22 cellular contexts compared by ENCODE assay signal in genomic region chr20:25020901-25021301, GRCh38. TPM values are rescaled to one million over a fixed set of nuclear protein-coding genes. Genes with fewer than 3 reads are reported as not detected.
DNase-seq lines count a peak whose midpoint lies in the region; ATAC-seq and TF ChIP-seq lines count a peak whose summit lies in the region.
"Had no signal": no experiment of that assay in that cellular context is flagged by ENCODE, and none has a peak within 500 bp of the region (broad histone marks: within the 10 kb centered on the region; RNA-seq: fewer than 3 reads in every experiment).

No MANE protein-coding gene starts in this region.

- peak; percentile 65 to 85 (median 76) for DNase-seq in body of pancreas
- peak; percentile 12 for DNase-seq in left cardiac atrium
- peak; percentile 48 for DNase-seq in sigmoid colon
- no peak for DNase-seq in activated CD4-positive, alpha-beta T cell treated with anti-CD3 and anti-CD28 coated beads, Interleukin-2, amount 50 U/mL, for 4 hours
- no peak for DNase-seq in stimulated activated CD8-positive, alpha-beta memory T cell treated with anti-CD3 and anti-CD28 coated beads, Interleukin-4, amount 100 ng/mL, for 48 hours
- DNase-seq: activated CD8-positive, alpha-beta T cell treated with anti-CD3 and anti-CD28 coated beads, Interleukin-2, amount 10 ng/mL, durations not matched to agents 7 days and 5 days; AML-193; CD8-positive, alpha-beta memory T cell; effector CD8-positive, alpha-beta T cell; glutamatergic neuron; Kasumi-1; kidney glomerular epithelial cell; NCI-H1694 treated with DMSO at 0.1 percent for 48 hours; NCI-H526 treated with DMSO at 0.1 percent for 48 hours; stimulated activated naive CD8-positive, alpha-beta T cell treated with anti-CD3 and anti-CD28 coated beads, Interleukin-15, amount 100 ng/mL, for 72 hours; T-cell had no signal

- H3K36me3 ChIP-seq in body of pancreas (replicated peaks in 1 of 2; ENCODE audit: insufficient read depth in 1 of 2, low read depth in 2 of 2) (no peaks in the 10 kb centered on the region), sigmoid colon (peaks cover 4 to 48% (median 16%) of the 10 kb centered on the region in 4 donors)
- H3K36me3 ChIP-seq: neural progenitor cell had no signal

- H3K4me1 ChIP-seq in body of pancreas: peaks cover 95% of the 10 kb centered on the region
- H3K4me1 ChIP-seq in sigmoid colon: no peaks in the 10 kb centered on the region
- H3K4me1 ChIP-seq: A549, neural progenitor cell had no signal

- no peak for TF ChIP-seq EP300 in sigmoid colon (IDR thresholded peaks at IDR 0.05)

- H3K9me3 ChIP-seq in body of pancreas: no peaks in the 10 kb centered on the region
- H3K9me3 ChIP-seq in sigmoid colon: no peaks in the 10 kb centered on the region
- H3K9me3 ChIP-seq: A549 had no signal

- ATAC-seq in body of pancreas: no peak
- ATAC-seq in left cardiac atrium: peak in 1 of 2 donors; percentile 50
- no peak for ATAC-seq in esophagus mucosa
- ATAC-seq in GM21529 (IDR thresholded peaks at IDR 0.05; ENCODE audit: unreplicated experiment): no peak
- ATAC-seq: A549; activated CD8-positive, alpha-beta T cell treated with anti-CD3 and anti-CD28 coated beads, Interleukin-2, amount 10 ng/mL, durations not matched to agents 7 days and 5 days; stimulated activated naive CD8-positive, alpha-beta T cell treated with anti-CD3 and anti-CD28 coated beads, Interleukin-15, amount 100 ng/mL, for 72 hours; T-cell had no signal

- no peak for TF ChIP-seq POLR2A in body of pancreas (IDR thresholded peaks at IDR 0.05)
- no peak for TF ChIP-seq POLR2A in sigmoid colon (IDR thresholded peaks at IDR 0.05)

- H3K27me3 ChIP-seq in body of pancreas: no peaks in the 10 kb centered on the region
- H3K27me3 ChIP-seq in sigmoid colon: no peaks in the 10 kb centered on the region
- H3K27me3 ChIP-seq: neural progenitor cell had no signal

- TF ChIP-seq CTCF in C4-2B (conservative IDR thresholded peaks at IDR 0.05) (no peak), body of pancreas (IDR thresholded peaks at IDR 0.05) (no peak), sigmoid colon (IDR thresholded peaks at IDR 0.05) (no peak)

- intact Hi-C loops in body of pancreas (cut with DNase I) (no loop called here), left cardiac atrium (cut with DNase I) (no loop called here), sigmoid colon (cut with DNase I) (no loop called here)

- H3K27ac ChIP-seq in C4-2B (peak overlapping the region; percentile 91), body of pancreas (peak overlapping the region; percentile 89 to 98 (median 95)), sigmoid colon (no peak overlapping the region)
- H3K27ac ChIP-seq: A549, epithelial cell of prostate, neural progenitor cell had no signal

- no peak overlapping the region for H3K4me3 ChIP-seq in body of pancreas
- H3K4me3 ChIP-seq in sigmoid colon: no peak overlapping the region
- H3K4me3 ChIP-seq: A549, neural progenitor cell had no signal

- WGBS in body of pancreas, 2 donors: 40 to 42% methylated on average over 3 to 6 of the region's 6 CpGs
- 94 to 95% methylated on average over 6 of the region's 6 CpGs for WGBS in sigmoid colon, 2 donors

RNA-seq across cellular contexts. Expression of gene APMAP, which starts 28.4 kb away (rescaled TPM):
- total RNA-seq in body of pancreas (10 to 100 TPM; 38.9 to 51.4 TPM), left cardiac atrium (10 to 100 TPM; 47.0 to 52.2 TPM), sigmoid colon (10 to 100 TPM; 22.7 to 35.3 (median 28.9) TPM), esophagus mucosa (26.1 TPM)
- 10 to 100 TPM in 2 of 3 donors, 1 to 10 TPM in 1; 9.6 to 55.8 (median 25.2) TPM for polyA plus RNA-seq in sigmoid colon

RNA-seq across cellular contexts. Expression of gene ACSS1, which starts 37.0 kb away (rescaled TPM):
- total RNA-seq in body of pancreas: 10 to 100 TPM; 73.8 to 83.8 TPM
- total RNA-seq in left cardiac atrium: 10 to 100 TPM; 27.9 to 55.0 TPM
- total RNA-seq in sigmoid colon: 10 to 100 TPM; 27.1 to 41.0 (median 30.5) TPM
- 10 to 100 TPM; 20.1 to 24.7 (median 21.0) TPM for polyA plus RNA-seq in sigmoid colon
- total RNA-seq in esophagus mucosa: 6.7 TPM

Comparison
In these comparisons a context has a peak if more than half of its experiments do, and no peak if none do; other contexts are left out.
1. H3K27ac ChIP-seq: peak in C4-2B (single experiment) and body of pancreas (4 of 4); none in sigmoid colon (0 of 4).
2. DNase-seq: peak in body of pancreas (4 of 4), left cardiac atrium (single experiment) and sigmoid colon (single experiment); none in activated CD4-positive, alpha-beta T cell treated with anti-CD3 and anti-CD28 coated beads, Interleukin-2, amount 50 U/mL, for 4 hours (0 of 2) and stimulated activated CD8-positive, alpha-beta memory T cell treated with anti-CD3 and anti-CD28 coated beads, Interleukin-4, amount 100 ng/mL, for 48 hours (single experiment).